In genomic region chr3:142152349-142152748, GRCh38 we compare ENCODE assay signal across 13 cellular contexts. TPM values are rescaled to one million over a fixed set of nuclear protein-coding genes. Genes with fewer than 3 reads are reported as not detected.
A peak's percentile ranks its signal among the peaks of the same experiment; 100 is the strongest.
DNase-seq lines count a peak whose midpoint lies in the region; ATAC-seq, FAIRE-seq and TF ChIP-seq lines count a peak whose summit lies in the region.
"Had no signal": no experiment of that assay in that cellular context is flagged by ENCODE, and none has a peak within 500 bp of the region (broad histone marks: within the 10 kb centered on the region; RNA-seq: fewer than 3 reads in every experiment).

No MANE protein-coding gene starts in this region.

- H2AFZ ChIP-seq in DND-41 (ENCODE audit: low read depth, low read length) (no peak overlapping the region), PC-3 (ENCODE audit: low read length) (no peak overlapping the region)

- H3K4me1 ChIP-seq in A549 (peaks cover 8% of the 10 kb centered on the region; the same call in 2 of the 3 replicates), DND-41 (ENCODE audit: insufficient read depth, low read length) (peaks cover 17% of the 10 kb centered on the region), PC-3 (ENCODE audit: insufficient read depth, low read length) (peaks cover 5% of the 10 kb centered on the region)

- TF ChIP-seq RAD21 in A549 (conservative IDR thresholded peaks at IDR 0.05 in 1 of 2, IDR thresholded peaks at IDR 0.05 in 1 of 2): no peak

- no peaks in the 10 kb centered on the region for H3K36me3 Mint-ChIP-seq in activated naive CD8-positive, alpha-beta T cell treated with anti-CD3 and anti-CD28 coated beads for 36 hours
- H3K36me3 Mint-ChIP-seq: activated naive CD4-positive, alpha-beta T cell treated with anti-CD3 and anti-CD28 coated beads, Interleukin-2, amount 50 U/mL, for 72 hours; mesothelial cell of epicardium had no signal

- no peaks in the 10 kb centered on the region for H3K9me3 Mint-ChIP-seq in activated naive CD8-positive, alpha-beta T cell treated with anti-CD3 and anti-CD28 coated beads for 36 hours
- H3K9me3 Mint-ChIP-seq: activated naive CD4-positive, alpha-beta T cell treated with anti-CD3 and anti-CD28 coated beads, Interleukin-2, amount 50 U/mL, for 72 hours; mesothelial cell of epicardium had no signal

- no peaks in the 10 kb centered on the region for H3K9me3 ChIP-seq in A549
- no peaks in the 10 kb centered on the region for H3K9me3 ChIP-seq in DND-41 (ENCODE audit: insufficient read depth, low read length, severe bottlenecking)
- H3K9me3 ChIP-seq in PC-3 (ENCODE audit: low read length): no peaks in the 10 kb centered on the region
- H3K9me3 ChIP-seq: heart left ventricle, thoracic aorta had no signal

- no peak for TF ChIP-seq EP300 in A549 (IDR thresholded peaks at IDR 0.05)

- peaks cover 19% of the 10 kb centered on the region for H3K79me2 ChIP-seq in DND-41 (ENCODE audit: insufficient read depth, low read length)
- H3K79me2 ChIP-seq in PC-3 (ENCODE audit: low read length): peaks cover 11% of the 10 kb centered on the region; the same call in 1 of the 2 replicates

- H3K27ac ChIP-seq in A549 (no peak overlapping the region), DND-41 (ENCODE audit: low read length) (no peak overlapping the region), PC-3 (ENCODE audit: low read length) (no peak overlapping the region)
- H3K27ac ChIP-seq: heart left ventricle, thoracic aorta had no signal

- no peak for ATAC-seq in A549
- no peak for ATAC-seq in DND-41 (ENCODE audit: insufficient read depth, low read depth)
- no peak for ATAC-seq in PC-3
- no peak for ATAC-seq in GM21528 (IDR thresholded peaks at IDR 0.05; ENCODE audit: low FRiP score, unreplicated experiment)
- ATAC-seq: activated naive CD4-positive, alpha-beta T cell treated with anti-CD3 and anti-CD28 coated beads, Interleukin-2, amount 50 U/mL, for 72 hours; heart left ventricle had no signal

- H3K27me3 Mint-ChIP-seq in activated naive CD8-positive, alpha-beta T cell treated with anti-CD3 and anti-CD28 coated beads for 36 hours: no peaks in the 10 kb centered on the region

- TF ChIP-seq CTCF in A549 (IDR thresholded peaks at IDR 0.05) (0 out of 3 replicates have a peak, but pooled peaks have one; percentile 16), DND-41 (IDR thresholded peaks at IDR 0.05; ENCODE audit: borderline replicate concordance, extremely low read depth, low read length, poor library complexity, severe bottlenecking) (peak; percentile 45), PC-3 (conservative IDR thresholded peaks at IDR 0.05; ENCODE audit: low read depth, low read length) (0 out of 2 replicates have a peak, but pooled peaks have one; percentile 34), fibroblast of pulmonary artery (IDR thresholded peaks at IDR 0.05; ENCODE audit: low read length, missing control alignments) (peak; percentile 7)

- peaks cover 17% of the 10 kb centered on the region for H3K4me1 Mint-ChIP-seq in activated naive CD8-positive, alpha-beta T cell treated with anti-CD3 and anti-CD28 coated beads for 36 hours

- no peaks in the 10 kb centered on the region for H3K27me3 ChIP-seq in DND-41 (ENCODE audit: insufficient read depth, low read length, poor library complexity)
- no peaks in the 10 kb centered on the region for H3K27me3 ChIP-seq in PC-3 (ENCODE audit: low read length)
- H3K27me3 ChIP-seq: dorsolateral prefrontal cortex, heart left ventricle had no signal

- no peak overlapping the region for H3K27ac Mint-ChIP-seq in activated naive CD8-positive, alpha-beta T cell treated with anti-CD3 and anti-CD28 coated beads for 36 hours
- H3K27ac Mint-ChIP-seq: activated naive CD4-positive, alpha-beta T cell treated with anti-CD3 and anti-CD28 coated beads, Interleukin-2, amount 50 U/mL, for 72 hours; mesothelial cell of epicardium had no signal

- H4K20me1 ChIP-seq in DND-41 (ENCODE audit: insufficient read depth, low read length) (no peaks in the 10 kb centered on the region), PC-3 (ENCODE audit: low read length) (no peaks in the 10 kb centered on the region)

- CTCF ChIA-PET in A549 (lab: Yijun Ruan, JAX) (interaction anchor here (0.8 to 1.2 kb wide), 2 partner anchors 23 to 24 kb away, joined by 3 to 4 read pairs; no protein-coding TSS in a partner anchor), PC-3 (lab: Charles Lee) (no interaction called here)

- H3K9ac ChIP-seq in DND-41 (ENCODE audit: low read depth, low read length): no peak overlapping the region
- H3K9ac ChIP-seq in PC-3 (ENCODE audit: low read length): no peak overlapping the region

- no peak overlapping the region for H3K4me3 Mint-ChIP-seq in activated naive CD8-positive, alpha-beta T cell treated with anti-CD3 and anti-CD28 coated beads for 36 hours
- H3K4me3 Mint-ChIP-seq: mesothelial cell of epicardium had no signal

- H3K36me3 ChIP-seq in DND-41 (ENCODE audit: insufficient read depth, low read length) (no peaks in the 10 kb centered on the region; the same call in 1 of the 2 replicates), PC-3 (ENCODE audit: low read depth, low read length) (no peaks in the 10 kb centered on the region)
- H3K36me3 ChIP-seq: heart left ventricle, thoracic aorta had no signal

- intact Hi-C loops in PC-3 (cut with micrococcal nuclease): no loop called here

- DNase-seq in A549 (ENCODE audit: low read depth in 1 of 2, low spot score in 1 of 2) (peak in 1 of 2 experiments; percentile 21), DND-41 (no peak), PC-3 (peak; percentile 6), fibroblast of pulmonary artery (ENCODE audit: low read depth) (no peak), NCI-H226 (no peak), kidney tubule cell (ENCODE audit: low spot score) (no peak)
- no peak for DNase-seq in activated naive CD8-positive, alpha-beta T cell treated with anti-CD3 and anti-CD28 coated beads for 36 hours
- DNase-seq: dorsolateral prefrontal cortex, heart left ventricle had no signal

- FAIRE-seq in A549 (lab: Jason Lieb, UNC): no peak

- no peaks in the 10 kb centered on the region for H3F3A ChIP-seq in PC-3 (ENCODE audit: low read length, unreplicated experiment)

- 26% methylated on average over 3 of the region's 3 CpGs for WGBS in A549 (ENCODE audit: missing lambda C conversion rate)

- no peaks in the 10 kb centered on the region for H3K9me2 ChIP-seq in PC-3 (replicated peaks; ENCODE audit: low read length)

- no peak overlapping the region for H3K4me2 ChIP-seq in A549
- no peak overlapping the region for H3K4me2 ChIP-seq in DND-41 (ENCODE audit: insufficient read depth, low read length)
- H3K4me2 ChIP-seq in PC-3 (ENCODE audit: low read length): no peak overlapping the region

- H3K4me3 ChIP-seq in A549 (no peak overlapping the region), DND-41 (ENCODE audit: low read depth in 1 of 2, low read length in 2 of 2) (no peak overlapping the region), PC-3 (ENCODE audit: low read length) (no peak overlapping the region), fibroblast of pulmonary artery (replicated peaks; ENCODE audit: low read depth, low read length) (no peak overlapping the region)
- H3K4me3 ChIP-seq: dorsolateral prefrontal cortex, heart left ventricle, thoracic aorta had no signal

- POLR2A ChIA-PET in A549 (lab: Yijun Ruan, JAX) (no interaction called here), PC-3 (lab: Charles Lee; ENCODE audit: unreplicated experiment) (no interaction called here)

- no TSS peak for BruUV-seq in PC-3 (replicated peaks; lab: Mats Ljungman, UMichigan)

- no peak for TF ChIP-seq POLR2A in A549 (IDR thresholded peaks at IDR 0.05; ENCODE audit: low read length)

TF ChIP-seq in A549, 52 proteins besides CTCF, POLR2A, EP300 and RAD21:
- no peak for TF ChIP-seq RFX5 (IDR thresholded peaks at IDR 0.05)
- no peak for TF ChIP-seq JUN (IDR thresholded peaks at IDR 0.05)
- TF ChIP-seq EHF (CRISPR knock-in tag; IDR thresholded peaks at IDR 0.05): no peak
- no peak for TF ChIP-seq PBX3 (IDR thresholded peaks at IDR 0.05)
- TF ChIP-seq CBX8 (IDR thresholded peaks at IDR 0.05): no peak
- TF ChIP-seq NR3C1 (IDR thresholded peaks at IDR 0.05): no peak
- TF ChIP-seq ZNF302 (CRISPR knock-in tag; IDR thresholded peaks at IDR 0.05): no peak
- no peak for TF ChIP-seq ZSCAN20 (CRISPR knock-in tag; IDR thresholded peaks at IDR 0.05)
TF ChIP-seq in A549: peak in this region for 0.

RNA-seq across cellular contexts. Expression of gene TFDP2, which starts 3.0 kb away (rescaled TPM):
- polyA plus RNA-seq in A549 (2011; rRNA removed): 30.2 and 61.5 TPM in 2 replicates
- 7.2 and 11.2 TPM in 2 replicates for polyA plus RNA-seq in A549 (2012; cell fraction: cytosol; rRNA removed)
- 7.6 and 7.7 TPM in 2 replicates for polyA plus RNA-seq in A549 (2012; cell fraction: nucleus; rRNA removed)
- polyA plus RNA-seq in A549 (2017; fragmentation: RNase III; extraction: RNeasy Plus Mini Kit Qiagen cat#74134 plus additional on column Dnase treatment): 9.6 to 12.6 TPM (median 10.0 TPM) in 3 replicates
- 13.2 and 14.5 TPM in 2 replicates for polyA minus RNA-seq in A549 (2011; rRNA and poly(A)+ RNA removed)
- 37.9 and 49.1 TPM in 2 replicates for total RNA-seq in PC-3 (2014; rRNA removed)
- total RNA-seq in activated naive CD8-positive, alpha-beta T cell treated with anti-CD3 and anti-CD28 coated beads for 36 hours: 10 to 100 TPM; 28.1 to 32.0 TPM
